ENCODE assay signal across 35 cellular contexts in the genomic region with DNA sequence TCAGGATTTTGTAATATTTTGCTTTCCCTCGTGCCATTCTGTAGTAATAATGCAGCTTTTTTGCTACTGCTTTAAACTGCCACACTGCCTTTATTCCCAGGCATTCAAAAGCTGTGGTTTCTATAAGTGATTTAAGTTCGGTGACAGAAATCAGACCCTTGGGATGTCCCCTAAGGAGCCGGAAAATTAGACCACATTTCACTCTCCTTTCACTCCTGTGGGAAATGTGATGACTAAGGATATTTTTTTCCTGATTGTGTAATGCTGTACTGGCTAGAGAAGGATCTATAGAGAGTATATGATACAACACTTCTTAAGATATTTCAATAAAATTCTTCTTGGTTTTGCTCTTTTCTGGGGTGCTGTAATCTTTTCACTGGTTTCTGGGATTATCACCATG. TPM values are rescaled to one million over a fixed set of nuclear protein-coding genes. Genes with fewer than 3 reads are reported as not detected.
A peak's percentile ranks its signal among the peaks of the same experiment; 100 is the strongest.
DNase-seq lines count a peak whose midpoint lies in the region; ATAC-seq, FAIRE-seq and TF ChIP-seq lines count a peak whose summit lies in the region.
"Had no signal": no experiment of that assay in that cellular context is flagged by ENCODE, and none has a peak within 500 bp of the region (broad histone marks: within the 10 kb centered on the region; RNA-seq: fewer than 3 reads in every experiment).

No MANE protein-coding gene starts in this region.

- H4K8ac ChIP-seq in neuronal stem cell (ENCODE audit: low read depth, low read length), result no peak overlapping the region

- no peak overlapping the region for H3K14ac ChIP-seq in neuronal stem cell (ENCODE audit: low read length)

- H3K9me3 ChIP-seq in A549, result peaks cover 5% of the 10 kb centered on the region; the same call in 1 of the 3 replicates
- no peaks in the 10 kb centered on the region for H3K9me3 ChIP-seq in PC-9 (ENCODE audit: insufficient read depth, low read depth)
- no peaks in the 10 kb centered on the region for H3K9me3 ChIP-seq in neuronal stem cell (replicated peaks in 1 of 2; ENCODE audit: control insufficient read depth in 2 of 2, insufficient read depth in 1 of 2, low read depth in 1 of 2, low read length in 2 of 2)
- H3K9me3 ChIP-seq: pancreas had no signal

- no peak overlapping the region for H2BK15ac ChIP-seq in neuronal stem cell (ENCODE audit: low read length)

- intact Hi-C loops in PC-9 (cut with micrococcal nuclease; ENCODE audit: unreplicated experiment), result no loop called here
- intact Hi-C loops in activated T-helper 2 cell treated with anti-CD3 and anti-CD28 coated beads, Interferon-gamma antibody, Interleukin-2, Interleukin-4, amounts not matched to agents 10 μg/mL and 5 μg/mL and 100 μg/mL, durations not matched to agents 14 hours and 24 hours and 36 hours (cut with micrococcal nuclease), result no loop called here

- H3K27ac Mint-ChIP-seq in activated T-helper 2 cell treated with anti-CD3 and anti-CD28 coated beads, Interferon-gamma antibody, Interleukin-2, Interleukin-4, amounts not matched to agents 10 μg/mL and 5 μg/mL and 100 μg/mL, durations not matched to agents 14 hours and 24 hours and 36 hours, result no peak overlapping the region
- H3K27ac Mint-ChIP-seq: activated naive CD8-positive, alpha-beta T cell; CD4-positive, CD25-positive, alpha-beta regulatory T cell had no signal

- H2BK12ac ChIP-seq in neuronal stem cell (ENCODE audit: low read length), result no peak overlapping the region

- H2AK5ac ChIP-seq in neuronal stem cell (ENCODE audit: low read depth, low read length), result no peak overlapping the region

- no peaks in the 10 kb centered on the region for H3K36me3 ChIP-seq in PC-9 (ENCODE audit: low read depth)
- H3K36me3 ChIP-seq in neuronal stem cell (replicated peaks in 1 of 2; ENCODE audit: control insufficient read depth in 2 of 2, insufficient read depth in 2 of 2, low read length in 2 of 2), result no peaks in the 10 kb centered on the region
- H3K36me3 ChIP-seq: pancreas, WERI-Rb-1 had no signal

- WGBS in A549 (ENCODE audit: missing lambda C conversion rate), result 80% methylated on average over 3 of the region's 3 CpGs
- WGBS in neuronal stem cell (ENCODE audit: extremely low coverage in 2 of 2, insufficient read length in 2 of 2, insufficient replicate concordance in 1 of 2), 2 donors, result no CpG with 5 or more reads among the region's 3 CpGs

- H3K79me2 ChIP-seq in PC-9 (ENCODE audit: low read depth), result no peaks in the 10 kb centered on the region

- no peak overlapping the region for H3K4me3 Mint-ChIP-seq in activated T-helper 2 cell treated with anti-CD3 and anti-CD28 coated beads, Interferon-gamma antibody, Interleukin-2, Interleukin-4, amounts not matched to agents 10 μg/mL and 5 μg/mL and 100 μg/mL, durations not matched to agents 14 hours and 24 hours and 36 hours (ENCODE audit: low read depth)
- H3K4me3 Mint-ChIP-seq: activated naive CD8-positive, alpha-beta T cell; CD4-positive, CD25-positive, alpha-beta regulatory T cell had no signal

- peaks cover 11% of the 10 kb centered on the region for H3K9me3 Mint-ChIP-seq in activated T-helper 2 cell treated with anti-CD3 and anti-CD28 coated beads, Interferon-gamma antibody, Interleukin-2, Interleukin-4, amounts not matched to agents 10 μg/mL and 5 μg/mL and 100 μg/mL, durations not matched to agents 14 hours and 24 hours and 36 hours

- no peak for FAIRE-seq in A549 (lab: Jason Lieb, UNC)
- FAIRE-seq: D721Med, H54 had no signal

- no peak overlapping the region for H3K18ac ChIP-seq in neuronal stem cell (ENCODE audit: low read length)

- H3K9ac ChIP-seq in neuronal stem cell (ENCODE audit: low read depth, low read length, poor library complexity), result no peak overlapping the region

- no peaks in the 10 kb centered on the region for H3K4me1 Mint-ChIP-seq in activated T-helper 2 cell treated with anti-CD3 and anti-CD28 coated beads, Interferon-gamma antibody, Interleukin-2, Interleukin-4, amounts not matched to agents 10 μg/mL and 5 μg/mL and 100 μg/mL, durations not matched to agents 14 hours and 24 hours and 36 hours (ENCODE audit: low read depth)
- H3K4me1 Mint-ChIP-seq: CD4-positive, CD25-positive, alpha-beta regulatory T cell had no signal

- ATAC-seq in A549 (no peak), HG02970 (IDR thresholded peaks at IDR 0.05; ENCODE audit: low FRiP score, unreplicated experiment) (no peak)
- ATAC-seq: pancreas, right cardiac atrium had no signal

- no peaks in the 10 kb centered on the region for H4K20me1 ChIP-seq in PC-9 (ENCODE audit: insufficient read depth)

- H2AFZ ChIP-seq in PC-9 (no peak overlapping the region), neuronal stem cell (ENCODE audit: low read length) (peak overlapping the region; percentile 29)

- H3K4me2 ChIP-seq in A549 (no peak overlapping the region), PC-9 (peak overlapping the region; percentile 36; the same call in 1 of the 2 replicates), neuronal stem cell (ENCODE audit: insufficient read depth, low read length, poor library complexity, severe bottlenecking) (no peak overlapping the region)

- TF ChIP-seq EP300 in A549 (IDR thresholded peaks at IDR 0.05), result no peak

- H3K9me2 ChIP-seq in PC-9 (ENCODE audit: insufficient read depth), result no peaks in the 10 kb centered on the region

- H4K91ac ChIP-seq in neuronal stem cell (ENCODE audit: low read depth, low read length, poor library complexity), result no peak overlapping the region

- CTCF ChIA-PET in A549 (lab: Yijun Ruan, JAX) (no interaction called here), PC-9 (lab: Charles Lee) (interaction anchor here (0.6 kb wide), 1 partner anchor 652 kb away, joined by 3 read pairs; no protein-coding TSS in a partner anchor)

- H3K79me1 ChIP-seq in neuronal stem cell (ENCODE audit: low read depth, low read length), result no peaks in the 10 kb centered on the region

- H3F3A ChIP-seq in PC-9 (ENCODE audit: insufficient read depth, low read depth), result no peaks in the 10 kb centered on the region

- BruUV-seq in PC-9 (replicated peaks; lab: Mats Ljungman, UMichigan), result no TSS peak

- no peak overlapping the region for H3K4ac ChIP-seq in neuronal stem cell (ENCODE audit: low read length)

- TF ChIP-seq CTCF in A549 (IDR thresholded peaks at IDR 0.05) (no peak), PC-9 (conservative IDR thresholded peaks at IDR 0.05) (no peak), epithelial cell of esophagus (IDR thresholded peaks at IDR 0.05; ENCODE audit: insufficient read depth, low read depth, low read length, missing control alignments) (no peak)

- H3K36me3 Mint-ChIP-seq in activated T-helper 2 cell treated with anti-CD3 and anti-CD28 coated beads, Interferon-gamma antibody, Interleukin-2, Interleukin-4, amounts not matched to agents 10 μg/mL and 5 μg/mL and 100 μg/mL, durations not matched to agents 14 hours and 24 hours and 36 hours (ENCODE audit: low read depth), result no peaks in the 10 kb centered on the region
- H3K36me3 Mint-ChIP-seq: activated naive CD8-positive, alpha-beta T cell; CD4-positive, CD25-positive, alpha-beta regulatory T cell had no signal

- DNase-seq in A549 (ENCODE audit: low read depth in 1 of 2, low spot score in 1 of 2), result no peak
- no peak for DNase-seq in PC-9
- peak; percentile 35 for DNase-seq in epithelial cell of esophagus (ENCODE audit: low read depth)
- DNase-seq in neuronal stem cell (ENCODE audit: low spot score), result no peak
- DNase-seq in activated T-helper 2 cell treated with anti-CD3 and anti-CD28 coated beads, Interferon-gamma antibody, Interleukin-2, Interleukin-4, amounts not matched to agents 10 μg/mL and 5 μg/mL and 100 μg/mL, durations not matched to agents 14 hours and 24 hours and 36 hours (ENCODE audit: low spot score), result no peak
- DNase-seq in GDM1 (lab: John Stamatoyannopoulos, UW), result no peak
- DNase-seq in activated CD8-positive, alpha-beta memory T cell treated with anti-CD3 and anti-CD28 coated beads for 24 hours, result no peak
- DNase-seq: 8988T; activated CD4-positive, alpha-beta T cell treated with anti-CD3 and anti-CD28 coated beads for 48 hours; activated effector memory CD4-positive, alpha-beta T cell treated with anti-CD3 and anti-CD28 coated beads, Interleukin-2, amount 50 U/mL, for 16 hours; activated T-cell treated with anti-CD3 and anti-CD28 coated beads for 4 hours; aorta; CD4-positive, CD25-positive, alpha-beta regulatory T cell; hypothalamus; Kasumi-1; MV-4-11; NCI-H1436; NCI-H2081; NCI-H2227 treated with DMSO at 0.1 percent for 48 hours; NCI-H526; pancreas; right cardiac atrium; Right ventricle myocardium superior; stimulated activated CD4-positive, alpha-beta T cell treated with anti-CD3 and anti-CD28 coated beads, Interleukin-15, amount 100 ng/mL, for 24 hours; stimulated activated CD4-positive, alpha-beta T cell treated with anti-CD3 and anti-CD28 coated beads, Interleukin-4, amount 100 ng/mL, for 4 hours; trophoblast cell; WERI-Rb-1 had no signal

- H3K4me1 ChIP-seq in A549 (no peaks in the 10 kb centered on the region), PC-9 (replicated peaks; ENCODE audit: insufficient read depth) (no peaks in the 10 kb centered on the region), neuronal stem cell (ENCODE audit: control insufficient read depth in 2 of 2, insufficient read depth in 1 of 2, low read depth in 1 of 2, low read length in 2 of 2) (no peaks in the 10 kb centered on the region)
- H3K4me1 ChIP-seq: pancreas had no signal

- H3K4me3 ChIP-seq in A549, result no peak overlapping the region
- H3K4me3 ChIP-seq in PC-9, result no peak overlapping the region
- no peak overlapping the region for H3K4me3 ChIP-seq in epithelial cell of esophagus (ENCODE audit: low read length)
- no peak overlapping the region for H3K4me3 ChIP-seq in neuronal stem cell (ENCODE audit: low read length in 2 of 2)
- H3K4me3 ChIP-seq: pancreas had no signal

- H3K27me3 Mint-ChIP-seq in activated T-helper 2 cell treated with anti-CD3 and anti-CD28 coated beads, Interferon-gamma antibody, Interleukin-2, Interleukin-4, amounts not matched to agents 10 μg/mL and 5 μg/mL and 100 μg/mL, durations not matched to agents 14 hours and 24 hours and 36 hours (ENCODE audit: low read depth), result no peaks in the 10 kb centered on the region
- H3K27me3 Mint-ChIP-seq: activated naive CD8-positive, alpha-beta T cell; CD4-positive, CD25-positive, alpha-beta regulatory T cell had no signal

- no peak overlapping the region for H2BK5ac ChIP-seq in neuronal stem cell (ENCODE audit: low read length)

- no peak overlapping the region for H3K23ac ChIP-seq in neuronal stem cell (ENCODE audit: low read depth, low read length, poor library complexity)

- no peak for TF ChIP-seq RAD21 in A549 (conservative IDR thresholded peaks at IDR 0.05 in 1 of 2, IDR thresholded peaks at IDR 0.05 in 1 of 2)

- H3K27ac ChIP-seq in A549 (peak overlapping the region in 1 of 2 experiments; percentile 37; a peak in 1 of 6 replicates), PC-9 (no peak overlapping the region), neuronal stem cell (replicated peaks; ENCODE audit: low read length) (no peak overlapping the region)
- H3K27ac ChIP-seq: HL-60, pancreas, WERI-Rb-1 had no signal

- POLR2A ChIA-PET in A549 (lab: Yijun Ruan, JAX), result no interaction called here
- POLR2A ChIA-PET in PC-9 (lab: Charles Lee; ENCODE audit: unreplicated experiment), result no interaction called here

- no peak for TF ChIP-seq POLR2A in A549 (IDR thresholded peaks at IDR 0.05; ENCODE audit: low read length)

- H3K27me3 ChIP-seq in PC-9 (ENCODE audit: insufficient read depth, low read depth), result no peaks in the 10 kb centered on the region
- no peaks in the 10 kb centered on the region for H3K27me3 ChIP-seq in neuronal stem cell (ENCODE audit: control insufficient read depth in 3 of 3, insufficient read depth in 3 of 3, low read depth in 1 of 3, low read length in 3 of 3)
- H3K27me3 ChIP-seq: pancreas had no signal

- H2BK120ac ChIP-seq in neuronal stem cell (ENCODE audit: low read depth, low read length), result no peak overlapping the region

RNA-seq across cellular contexts. Expression of a gene that starts 24.4 kb away (rescaled TPM):
- 0.56 and 0.59 TPM in 2 replicates for polyA plus RNA-seq in A549 (2011; rRNA removed)
- polyA plus RNA-seq in A549 (2012; cell fraction: cytosol; rRNA removed), result 0.04 TPM in 2 replicates
- polyA plus RNA-seq in A549 (2012; cell fraction: nucleus; rRNA removed), result 0.02 and 0.05 TPM in 2 replicates
- polyA plus RNA-seq in A549 (2017; fragmentation: RNase III; extraction: RNeasy Plus Mini Kit Qiagen cat#74134 plus additional on column Dnase treatment), result 0.24 to 0.37 TPM (median 0.25 TPM) in 3 replicates
- polyA minus RNA-seq in A549 (2011; rRNA and poly(A)+ RNA removed), result 0.10 and 0.29 TPM in 2 replicates
- not detected in 2 replicates for total RNA-seq in PC-9 (2021)
- polyA plus RNA-seq in neuronal stem cell (2013, experiment 1 of 2), result not detected
- not detected for polyA plus RNA-seq in neuronal stem cell (2013, experiment 2 of 2)
- total RNA-seq in activated T-helper 2 cell treated with anti-CD3 and anti-CD28 coated beads, Interferon-gamma antibody, Interleukin-2, Interleukin-4, amounts not matched to agents 10 μg/mL and 5 μg/mL and 100 μg/mL, durations not matched to agents 14 hours and 24 hours and 36 hours, result not detected in 2 replicates
- total RNA-seq: aorta; CD4-positive, CD25-positive, alpha-beta regulatory T cell; Daoy; lung microvascular endothelial cell; right cardiac atrium; Right ventricle myocardium superior had no signal
- polyA plus RNA-seq: CD4-positive, CD25-positive, alpha-beta regulatory T cell; neural cell; right cardiac atrium had no signal
